ENCODE assay signal across 1 cellular context in genomic region chr7:157929671-157930070, GRCh38.
TF ChIP-seq lines count a peak whose summit lies in the region.

No MANE protein-coding gene starts in this region.

TF ChIP-seq in H1, 55 proteins besides CTCF, POLR2A, EP300 and RAD21:
- TF ChIP-seq JUN (IDR thresholded peaks at IDR 0.05; ENCODE audit: low read depth, low read length), result no peak
- no peak for TF ChIP-seq BRCA1 (IDR thresholded peaks at IDR 0.05; ENCODE audit: low read depth, low read length)
- no peak for TF ChIP-seq KDM4A (IDR thresholded peaks at IDR 0.05; ENCODE audit: low read depth, low read length, severe bottlenecking)
